ENCODE assay signal across 12 cellular contexts in genomic region chr2:226838758-226839555, GRCh38. TPM values are rescaled to one million over a fixed set of nuclear protein-coding genes. Genes with fewer than 3 reads are reported as not detected.
DNase-seq lines count a peak whose midpoint lies in the region; ATAC-seq lines count a peak whose summit lies in the region.
"Had no signal": no experiment of that assay in that cellular context is flagged by ENCODE, and none has a peak within 500 bp of the region (broad histone marks: within the 10 kb centered on the region; RNA-seq: fewer than 3 reads in every experiment).

No MANE protein-coding gene starts in this region.

- ATAC-seq in GM18508 (IDR thresholded peaks at IDR 0.05; ENCODE audit: insufficient read depth, unreplicated experiment), result peak; percentile 21
- ATAC-seq in T-cell (replicated peaks in 1 of 4), result no peak
- no peak for ATAC-seq in HG03039 (IDR thresholded peaks at IDR 0.05; ENCODE audit: unreplicated experiment)
- ATAC-seq: gastrocnemius medialis, left colon had no signal

- no peaks in the 10 kb centered on the region for H3K27me3 Mint-ChIP-seq in T-cell
- H3K27me3 Mint-ChIP-seq: progenitor cell of endocrine pancreas had no signal

- POLR2A ChIA-PET in T-cell (lab: Charles Lee), result interaction anchor here in 1 of 2 donors (0.5 kb wide), 1 partner anchor 66 kb away, joined by 7 read pairs; no protein-coding TSS in a partner anchor

- H3K4me1 Mint-ChIP-seq in T-cell, result peaks cover 81 to 84% (median 83%) of the 10 kb centered on the region in 3 donors

- H3K27ac Mint-ChIP-seq in T-cell, result peak overlapping the region; percentile 99 to 100

- H3K36me3 Mint-ChIP-seq in T-cell, result peaks cover 14% of the 10 kb centered on the region

- CTCF ChIA-PET in T-cell (lab: Charles Lee), result interaction anchor here (0.6 to 2.7 kb wide), 5 partner anchors 37 to 67 kb away, joined by 3 to 8 read pairs (median 3); partner anchors contain the start of gene IRS1 (in 1 of the 2)

- no peaks in the 10 kb centered on the region for H3K9me3 Mint-ChIP-seq in T-cell

- DNase-seq in DMS53 (lab: John Stamatoyannopoulos, UW) (peak; percentile 50), T-cell (no peak), germinal center (ENCODE audit: low spot score) (peak; percentile 35), HT-29 (ENCODE audit: low spot score) (no peak), Kasumi-1 (lab: John Stamatoyannopoulos, UW) (no peak), DMS79 (lab: John Stamatoyannopoulos, UW) (no peak)
- DNase-seq: activated gamma-delta T cell, gastrocnemius medialis, left colon had no signal

- H3K4me3 Mint-ChIP-seq in T-cell, result peak overlapping the region; percentile 51 to 99 (median 86)

RNA-seq across cellular contexts. Expression of gene RHBDD1, which starts 3.1 kb away (rescaled TPM):
- 10 to 100 TPM; 41.0 to 53.2 (median 47.8) TPM for total RNA-seq in T-cell
- 1.7 and 8.7 TPM in 2 replicates for total RNA-seq in HT-29 (2014; rRNA removed; shearing (Covaris generic))

RNA-seq across cellular contexts. Expression of gene IRS1, which starts 39.3 kb away (rescaled TPM):
- 1 to 10 TPM; 3.7 to 8.7 (median 6.7) TPM for total RNA-seq in T-cell
- total RNA-seq in HT-29 (2014; rRNA removed; shearing (Covaris generic)), result 44.5 and 54.0 TPM in 2 replicates

Comparison
In these comparisons a context has a peak if more than half of its experiments do, and no peak if none do; other contexts are left out.
1. DNase-seq: peak in DMS53 (single experiment) and germinal center (single experiment); none in T-cell (0 of 34), HT-29 (single experiment), Kasumi-1 (0 of 2) and DMS79 (single experiment).